Comparison of ENCODE assay signal across 8 cellular contexts in genomic region chr3:138114988-138115971, GRCh38. TPM values are rescaled to one million over a fixed set of nuclear protein-coding genes. Genes with fewer than 3 reads are reported as not detected.
A peak's percentile ranks its signal among the peaks of the same experiment; 100 is the strongest.
DNase-seq lines count a peak whose midpoint lies in the region; ATAC-seq and TF ChIP-seq lines count a peak whose summit lies in the region.

A gene with protein sequence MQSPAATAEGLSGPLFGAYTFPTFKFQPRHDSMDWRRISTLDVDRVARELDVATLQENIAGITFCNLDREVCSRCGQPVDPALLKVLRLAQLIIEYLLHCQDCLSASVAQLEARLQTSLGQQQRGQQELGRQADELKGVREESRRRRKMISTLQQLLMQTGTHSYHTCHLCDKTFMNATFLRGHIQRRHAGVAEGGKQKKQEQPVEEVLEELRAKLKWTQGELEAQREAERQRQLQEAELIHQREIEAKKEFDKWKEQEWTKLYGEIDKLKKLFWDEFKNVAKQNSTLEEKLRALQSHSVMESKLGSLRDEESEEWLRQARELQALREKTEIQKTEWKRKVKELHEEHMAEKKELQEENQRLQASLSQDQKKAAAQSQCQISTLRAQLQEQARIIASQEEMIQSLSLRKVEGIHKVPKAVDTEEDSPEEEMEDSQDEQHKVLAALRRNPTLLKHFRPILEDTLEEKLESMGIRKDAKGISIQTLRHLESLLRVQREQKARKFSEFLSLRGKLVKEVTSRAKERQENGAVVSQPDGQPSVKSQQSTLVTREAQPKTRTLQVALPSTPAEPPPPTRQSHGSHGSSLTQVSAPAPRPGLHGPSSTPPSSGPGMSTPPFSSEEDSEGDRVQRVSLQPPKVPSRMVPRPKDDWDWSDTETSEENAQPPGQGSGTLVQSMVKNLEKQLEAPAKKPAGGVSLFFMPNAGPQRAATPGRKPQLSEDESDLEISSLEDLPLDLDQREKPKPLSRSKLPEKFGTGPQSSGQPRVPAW (minus strand): TSS chr3:138115608. CDS start chr3:138103971, 11,637 bp downstream.

- no peak within 1 kb of the TSS for H2AK5ac ChIP-seq in trophoblast cell (ENCODE audit: low read length)

- H3K27me3 ChIP-seq in Caco-2 (replicated peaks; ENCODE audit: control insufficient read depth, insufficient read depth, low read length), result no peaks in the 10 kb centered on the region; the same call in 1 of the 2 replicates
- no peaks in the 10 kb centered on the region for H3K27me3 ChIP-seq in PC-3 (ENCODE audit: low read length)
- H3K27me3 ChIP-seq in left ventricle myocardium inferior (ENCODE audit: low read depth), result no peaks in the 10 kb centered on the region
- H3K27me3 ChIP-seq in trophoblast cell (ENCODE audit: insufficient read depth, low read length), result no peaks in the 10 kb centered on the region

- H3K27ac ChIP-seq in PC-3 (ENCODE audit: low read length) (peak within 1 kb of the TSS; percentile 41), left ventricle myocardium inferior (replicated peaks) (peak within 1 kb of the TSS; percentile 92), trophoblast cell (ENCODE audit: low read depth, low read length) (peak within 1 kb of the TSS; percentile 20)

- CTCF ChIA-PET in Caco-2 (lab: Charles Lee), result interaction anchor here (0.8 to 1.1 kb wide), 2 partner anchors 14 to 33 kb away, joined by 4 to 5 read pairs; no protein-coding TSS in a partner anchor
- CTCF ChIA-PET in PC-3 (lab: Charles Lee), result interaction anchor here (0.5 to 1.2 kb wide), 3 partner anchors 26 to 45 kb away, joined by 3 to 4 read pairs (median 3); no protein-coding TSS in a partner anchor

- BruUV-seq in Caco-2 (replicated peaks; lab: Mats Ljungman, UMichigan) (no TSS peak), PC-3 (replicated peaks; lab: Mats Ljungman, UMichigan) (TSS peak; percentile 37)

- POLR2A ChIA-PET in Caco-2 (lab: Charles Lee), result interaction anchor here (0.9 kb wide), 1 partner anchor 72 kb away, joined by 3 read pairs; no protein-coding TSS in a partner anchor
- POLR2A ChIA-PET in PC-3 (lab: Charles Lee; ENCODE audit: unreplicated experiment), result no interaction called here

- no peaks in the 10 kb centered on the region for H3F3A ChIP-seq in PC-3 (ENCODE audit: low read length, unreplicated experiment)

- H3K4me3 Mint-ChIP-seq in Caco-2 (ENCODE audit: unreplicated experiment), result peak within 1 kb of the TSS; percentile 89

- no peaks in the 10 kb centered on the region for H4K20me1 ChIP-seq in PC-3 (ENCODE audit: low read length)

- no peaks in the 10 kb centered on the region for H3K4me1 Mint-ChIP-seq in Caco-2 (ENCODE audit: low read depth, unreplicated experiment)

- H4K12ac ChIP-seq in trophoblast cell (ENCODE audit: low read depth, low read length), result peak within 1 kb of the TSS; percentile 34

- H3K23ac ChIP-seq in trophoblast cell (ENCODE audit: low read length), result no peak within 1 kb of the TSS

- H3K4ac ChIP-seq in trophoblast cell (ENCODE audit: low read depth, low read length), result peak within 1 kb of the TSS; percentile 0

- H4K91ac ChIP-seq in trophoblast cell (ENCODE audit: low read depth, low read length), result peak within 1 kb of the TSS; percentile 53

- H3K18ac ChIP-seq in trophoblast cell (ENCODE audit: low read length), result peak within 1 kb of the TSS; percentile 56

- WGBS in trophoblast cell (ENCODE audit: extremely low coverage, insufficient coverage, insufficient read length), result no CpG with 5 or more reads among the region's 86 CpGs

- H3K36me3 Mint-ChIP-seq in Caco-2 (ENCODE audit: insufficient read depth, unreplicated experiment), result no peaks in the 10 kb centered on the region

- H2BK5ac ChIP-seq in trophoblast cell (ENCODE audit: low read depth, low read length, poor library complexity), result peak within 1 kb of the TSS; percentile 54

- intact Hi-C loops in Caco-2 (cut with micrococcal nuclease; ENCODE audit: unreplicated experiment), result loop anchor here (5.0 kb wide), 1 partner anchor 33 kb away; no protein-coding TSS in a partner anchor
- intact Hi-C loops in PC-3 (cut with micrococcal nuclease), result loop anchor here (2.0 kb wide), 1 partner anchor 36 kb away; no protein-coding TSS in a partner anchor
- intact Hi-C loops in left ventricle myocardium inferior (cut with micrococcal nuclease), result loop anchor here (5.0 kb wide), 1 partner anchor 48 kb away; no protein-coding TSS in a partner anchor

- peak within 1 kb of the TSS; percentile 34 for H2BK120ac ChIP-seq in trophoblast cell (ENCODE audit: insufficient read depth, low read length, poor library complexity)

- no peaks in the 10 kb centered on the region for H3K36me3 ChIP-seq in Caco-2 (ENCODE audit: control insufficient read depth, insufficient read depth, low read length)
- no peaks in the 10 kb centered on the region for H3K36me3 ChIP-seq in PC-3 (ENCODE audit: low read depth, low read length)
- no peaks in the 10 kb centered on the region for H3K36me3 ChIP-seq in left ventricle myocardium inferior
- no peaks in the 10 kb centered on the region for H3K36me3 ChIP-seq in trophoblast cell (ENCODE audit: control insufficient read depth in 1 of 2, insufficient read depth in 2 of 2, low read length in 2 of 2)

- no peaks in the 10 kb centered on the region for H3K9me3 ChIP-seq in Caco-2
- H3K9me3 ChIP-seq in PC-3 (ENCODE audit: low read length), result no peaks in the 10 kb centered on the region
- H3K9me3 ChIP-seq in left ventricle myocardium inferior (replicated peaks), result no peaks in the 10 kb centered on the region
- H3K9me3 ChIP-seq in trophoblast cell (ENCODE audit: insufficient read depth, low read depth, low read length), result no peaks in the 10 kb centered on the region

- H3K9ac ChIP-seq in PC-3 (ENCODE audit: low read length) (peak within 1 kb of the TSS; percentile 85), trophoblast cell (ENCODE audit: low read length) (peak within 1 kb of the TSS; percentile 52)

- no peaks in the 10 kb centered on the region for H3K9me2 ChIP-seq in PC-3 (replicated peaks; ENCODE audit: low read length)

- H3K4me2 ChIP-seq in PC-3 (ENCODE audit: low read length) (peak within 1 kb of the TSS; percentile 93), trophoblast cell (ENCODE audit: low read length) (peak within 1 kb of the TSS; percentile 90)

- ATAC-seq in GM19467 (IDR thresholded peaks at IDR 0.05; ENCODE audit: unreplicated experiment), result peak; percentile 78
- peak; percentile 83 for ATAC-seq in PC-3

- peak; percentile 30 to 57 for TF ChIP-seq CTCF in Caco-2 (IDR thresholded peaks at IDR 0.05; ENCODE audit: insufficient read depth in 1 of 2, low read depth in 1 of 2, low read length in 1 of 2, severe bottlenecking in 1 of 2, unreplicated experiment in 1 of 2)
- TF ChIP-seq CTCF in PC-3 (conservative IDR thresholded peaks at IDR 0.05; ENCODE audit: low read depth, low read length), result peak; percentile 45; the same call in 1 of the 2 replicates
- peak; percentile 80 for TF ChIP-seq CTCF in left ventricle myocardium inferior (IDR thresholded peaks at IDR 0.05; ENCODE audit: borderline replicate concordance)

- H2AFZ ChIP-seq in PC-3 (ENCODE audit: low read length) (peak within 1 kb of the TSS; percentile 98), trophoblast cell (ENCODE audit: insufficient read depth, low read length, poor library complexity) (peak within 1 kb of the TSS; percentile 89)

- H3K14ac ChIP-seq in trophoblast cell (ENCODE audit: low read length), result peak within 1 kb of the TSS; percentile 59

- H3K4me3 ChIP-seq in Caco-2 (ENCODE audit: low read depth, low read length), result peak within 1 kb of the TSS; percentile 49
- H3K4me3 ChIP-seq in PC-3 (ENCODE audit: low read length), result peak within 1 kb of the TSS; percentile 90
- H3K4me3 ChIP-seq in left ventricle myocardium inferior, result peak within 1 kb of the TSS; percentile 81
- peak within 1 kb of the TSS; percentile 86 for H3K4me3 ChIP-seq in trophoblast cell (ENCODE audit: low read depth, low read length)

- DNase-seq in Caco-2 (peak; percentile 62 to 67), HS-27A (ENCODE audit: low read depth) (peak; percentile 56), PC-3 (peak; percentile 44), amygdala (lab: John Stamatoyannopoulos, UW) (peak in 32 of 56 donors; percentile 8 to 64 (median 46)), left ventricle myocardium inferior (peak; percentile 69), trophoblast cell (peak in 1 of 2 donors; percentile 45), NCI-H2107 treated with DMSO at 0.1 percent for 48 hours (lab: John Stamatoyannopoulos, UW; ENCODE audit: unreplicated experiment) (no peak)

- peaks cover 7% of the 10 kb centered on the region for H3K79me1 ChIP-seq in trophoblast cell (ENCODE audit: low read length)

- H2BK12ac ChIP-seq in trophoblast cell (ENCODE audit: low read length), result peak within 1 kb of the TSS; percentile 5

- no peaks in the 10 kb centered on the region for H3K27me3 Mint-ChIP-seq in Caco-2 (ENCODE audit: insufficient read depth, unreplicated experiment)

- H3K9me3 Mint-ChIP-seq in Caco-2 (ENCODE audit: unreplicated experiment), result no peaks in the 10 kb centered on the region

- peak within 1 kb of the TSS; percentile 20 for H4K8ac ChIP-seq in trophoblast cell (ENCODE audit: low read depth, low read length)

- peaks cover 5% of the 10 kb centered on the region for H3K4me1 ChIP-seq in Caco-2
- peaks cover 7% of the 10 kb centered on the region for H3K4me1 ChIP-seq in PC-3 (ENCODE audit: insufficient read depth, low read length)
- H3K4me1 ChIP-seq in left ventricle myocardium inferior, result peaks cover 32% of the 10 kb centered on the region
- H3K4me1 ChIP-seq in trophoblast cell (ENCODE audit: control insufficient read depth in 1 of 2, insufficient read depth in 2 of 2, low read length in 2 of 2), result peaks cover 4 to 5% of the 10 kb centered on the region in 2 experiments

- H3K27ac Mint-ChIP-seq in Caco-2 (ENCODE audit: unreplicated experiment), result peak within 1 kb of the TSS; percentile 74

- 0 out of 2 replicates have a peak, but pooled peaks cover 3% of the 10 kb centered on the region for H3K79me2 ChIP-seq in PC-3 (ENCODE audit: low read length)
- peaks cover 2% of the 10 kb centered on the region for H3K79me2 ChIP-seq in trophoblast cell (ENCODE audit: control insufficient read depth, insufficient read depth, low read length, poor library complexity)

RNA-seq across cellular contexts. Expression of the gene that starts here (rescaled TPM):
- total RNA-seq in Caco-2 (2022) (1.6 and 2.4 TPM in 2 replicates), PC-3 (2014; rRNA removed) (3.8 and 4.9 TPM in 2 replicates), left ventricle myocardium inferior (4.7 TPM)
- 2.7 and 3.5 TPM in 2 replicates for polyA plus RNA-seq in trophoblast cell (2013)

Comparison
In these comparisons a context has a peak if more than half of its experiments do, and no peak if none do; other contexts are left out.
1. H3K27ac ChIP-seq: peak in every context shown above with its lines; median percentile 92 in left ventricle myocardium inferior; 41 in PC-3; 20 in trophoblast cell.